Comparison of ENCODE assay signal across 1 cellular context in the genomic region with DNA sequence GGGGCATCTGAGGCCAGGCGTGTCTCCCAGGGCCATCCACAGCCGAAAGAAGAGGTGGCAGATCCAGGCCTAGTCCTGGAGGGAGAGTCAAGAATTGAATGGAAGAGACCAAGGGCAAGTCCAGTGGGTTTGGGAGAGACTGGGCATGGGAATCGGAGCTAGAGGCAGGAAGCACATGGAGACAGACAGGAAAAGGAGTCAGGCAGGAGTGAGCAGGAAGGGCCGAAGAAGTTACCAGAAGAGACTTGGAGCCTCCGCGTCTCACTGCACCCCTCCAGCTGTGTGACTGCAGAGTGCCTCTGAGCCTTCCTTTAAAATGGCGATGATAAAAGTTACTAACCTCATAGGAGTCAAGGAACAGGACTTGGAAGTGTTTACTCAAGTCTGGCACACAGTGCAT.
TF ChIP-seq lines count a peak whose summit lies in the region.

No MANE protein-coding gene starts in this region.

TF ChIP-seq in SK-N-SH, 30 proteins besides CTCF, POLR2A, EP300 and RAD21 (continued from another document):
- TF ChIP-seq TAF1 (IDR thresholded peaks at IDR 0.05; ENCODE audit: borderline replicate concordance, low read depth, low read length) (no peak), RCOR1 (IDR thresholded peaks at IDR 0.05; ENCODE audit: low read length) (no peak), RFX5 (IDR thresholded peaks at IDR 0.05; ENCODE audit: low read length) (no peak), MEF2A (IDR thresholded peaks at IDR 0.05; ENCODE audit: borderline replicate concordance, low read depth) (no peak), MXI1 (IDR thresholded peaks at IDR 0.05; ENCODE audit: low read depth, low read length) (no peak), TEAD4 (IDR thresholded peaks at IDR 0.05; ENCODE audit: borderline replicate concordance, insufficient read depth) (no peak), SMC3 (IDR thresholded peaks at IDR 0.05; ENCODE audit: low read depth, low read length) (no peak)
- TF ChIP-seq, protein P1, sequence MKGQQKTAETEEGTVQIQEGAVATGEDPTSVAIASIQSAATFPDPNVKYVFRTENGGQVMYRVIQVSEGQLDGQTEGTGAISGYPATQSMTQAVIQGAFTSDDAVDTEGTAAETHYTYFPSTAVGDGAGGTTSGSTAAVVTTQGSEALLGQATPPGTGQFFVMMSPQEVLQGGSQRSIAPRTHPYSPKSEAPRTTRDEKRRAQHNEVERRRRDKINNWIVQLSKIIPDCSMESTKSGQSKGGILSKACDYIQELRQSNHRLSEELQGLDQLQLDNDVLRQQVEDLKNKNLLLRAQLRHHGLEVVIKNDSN (IDR thresholded peaks at IDR 0.05; ENCODE audit: borderline replicate concordance, low read depth), result no peak
- TF ChIP-seq, protein P2, sequence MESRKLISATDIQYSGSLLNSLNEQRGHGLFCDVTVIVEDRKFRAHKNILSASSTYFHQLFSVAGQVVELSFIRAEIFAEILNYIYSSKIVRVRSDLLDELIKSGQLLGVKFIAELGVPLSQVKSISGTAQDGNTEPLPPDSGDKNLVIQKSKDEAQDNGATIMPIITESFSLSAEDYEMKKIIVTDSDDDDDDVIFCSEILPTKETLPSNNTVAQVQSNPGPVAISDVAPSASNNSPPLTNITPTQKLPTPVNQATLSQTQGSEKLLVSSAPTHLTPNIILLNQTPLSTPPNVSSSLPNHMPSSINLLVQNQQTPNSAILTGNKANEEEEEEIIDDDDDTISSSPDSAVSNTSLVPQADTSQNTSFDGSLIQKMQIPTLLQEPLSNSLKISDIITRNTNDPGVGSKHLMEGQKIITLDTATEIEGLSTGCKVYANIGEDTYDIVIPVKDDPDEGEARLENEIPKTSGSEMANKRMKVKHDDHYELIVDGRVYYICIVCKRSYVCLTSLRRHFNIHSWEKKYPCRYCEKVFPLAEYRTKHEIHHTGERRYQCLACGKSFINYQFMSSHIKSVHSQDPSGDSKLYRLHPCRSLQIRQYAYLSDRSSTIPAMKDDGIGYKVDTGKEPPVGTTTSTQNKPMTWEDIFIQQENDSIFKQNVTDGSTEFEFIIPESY (IDR thresholded peaks at IDR 0.05; ENCODE audit: borderline replicate concordance, low read depth), result no peak
- TF ChIP-seq, protein P3, sequence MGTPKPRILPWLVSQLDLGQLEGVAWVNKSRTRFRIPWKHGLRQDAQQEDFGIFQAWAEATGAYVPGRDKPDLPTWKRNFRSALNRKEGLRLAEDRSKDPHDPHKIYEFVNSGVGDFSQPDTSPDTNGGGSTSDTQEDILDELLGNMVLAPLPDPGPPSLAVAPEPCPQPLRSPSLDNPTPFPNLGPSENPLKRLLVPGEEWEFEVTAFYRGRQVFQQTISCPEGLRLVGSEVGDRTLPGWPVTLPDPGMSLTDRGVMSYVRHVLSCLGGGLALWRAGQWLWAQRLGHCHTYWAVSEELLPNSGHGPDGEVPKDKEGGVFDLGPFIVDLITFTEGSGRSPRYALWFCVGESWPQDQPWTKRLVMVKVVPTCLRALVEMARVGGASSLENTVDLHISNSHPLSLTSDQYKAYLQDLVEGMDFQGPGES (IDR thresholded peaks at IDR 0.05; ENCODE audit: low read depth, low read length), result no peak
